ENCODE assay signal across 24 cellular contexts in the genomic region with DNA sequence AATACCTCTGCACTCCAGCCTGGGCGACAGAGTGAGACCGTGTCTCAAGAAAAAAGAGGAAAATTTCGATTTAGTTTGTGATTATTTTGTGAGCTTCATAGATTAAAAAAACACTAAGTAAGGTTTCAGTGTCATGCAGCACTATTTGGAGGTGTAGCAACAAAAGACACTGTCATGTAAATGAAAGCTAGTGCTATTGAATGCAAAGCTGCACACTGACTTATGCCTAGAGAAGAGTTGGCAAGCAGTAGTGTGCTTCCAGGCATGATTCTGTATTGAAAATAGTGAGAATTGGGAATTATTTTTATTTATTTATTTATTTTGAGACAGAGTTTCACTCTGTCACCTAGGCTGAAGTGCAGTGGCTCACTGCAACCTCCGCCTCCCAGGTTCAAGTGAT. TPM values are rescaled to one million over a fixed set of nuclear protein-coding genes. Genes with fewer than 3 reads are reported as not detected.
A peak's percentile ranks its signal among the peaks of the same experiment; 100 is the strongest.
DNase-seq lines count a peak whose midpoint lies in the region; ATAC-seq and TF ChIP-seq lines count a peak whose summit lies in the region.
"Had no signal": no experiment of that assay in that cellular context is flagged by ENCODE, and none has a peak within 500 bp of the region (broad histone marks: within the 10 kb centered on the region; RNA-seq: fewer than 3 reads in every experiment).

No MANE protein-coding gene starts in this region.

- peak overlapping the region; percentile 78 for H3K27ac ChIP-seq in trophoblast cell (ENCODE audit: low read depth, low read length)
- H3K27ac ChIP-seq in vagina: no peak overlapping the region
- H3K27ac ChIP-seq: BLaER1 had no signal

- H3K9me3 ChIP-seq in T-helper 17 cell (ENCODE audit: control insufficient read depth, low read length, poor library complexity, severe bottlenecking) (no peaks in the 10 kb centered on the region), trophoblast cell (ENCODE audit: insufficient read depth, low read depth, low read length) (no peaks in the 10 kb centered on the region), vagina (no peaks in the 10 kb centered on the region)
- H3K9me3 ChIP-seq: BE2C, BLaER1 had no signal

- no peak for DNase-seq in T-helper 17 cell
- no peak for DNase-seq in effector memory CD8-positive, alpha-beta T cell
- no peak for DNase-seq in trophoblast cell
- DNase-seq in stimulated activated effector memory CD8-positive, alpha-beta T cell treated with anti-CD3 and anti-CD28 coated beads, Interleukin-12 subunit alpha, Interleukin-12 subunit beta, amount 100 ng/mL, for 72 hours (ENCODE audit: low spot score in 2 of 2): no peak
- no peak for DNase-seq in vagina (ENCODE audit: extremely low spot score in 2 of 2)
- DNase-seq in natural killer cell: no peak
- DNase-seq in stimulated activated naive CD4-positive, alpha-beta T cell (lab: John Stamatoyannopoulos, UW): no peak
- DNase-seq: 8988T; ACHN; BE2C; C1 segment of cervical spinal cord; CD4-positive, alpha-beta memory T cell; CD4-positive, CD25-positive, alpha-beta regulatory T cell; CD8-positive, alpha-beta memory T cell; COR-L47; DMS 273 treated with DMSO at 0.1 percent for 48 hours; DMS153; DMS79; DND-41; EL; GDM1 had no signal

- H3K27me3 ChIP-seq in trophoblast cell (ENCODE audit: insufficient read depth, low read length) (no peaks in the 10 kb centered on the region), vagina (no peaks in the 10 kb centered on the region)
- H3K27me3 ChIP-seq: BE2C, BLaER1 had no signal

- H3K27me3 Mint-ChIP-seq in T-helper 17 cell (no peaks in the 10 kb centered on the region), natural killer cell (ENCODE audit: low read depth in 2 of 2) (no peaks in the 10 kb centered on the region)
- H3K27me3 Mint-ChIP-seq in effector memory CD8-positive, alpha-beta T cell: no peaks in the 10 kb centered on the region
- H3K27me3 Mint-ChIP-seq: CD4-positive, alpha-beta memory T cell; CD4-positive, CD25-positive, alpha-beta regulatory T cell; CD8-positive, alpha-beta memory T cell had no signal

- no CpG with 5 or more reads among the region's 4 CpGs for WGBS in trophoblast cell (ENCODE audit: extremely low coverage, insufficient coverage, insufficient read length)

- H3K4me3 ChIP-seq in trophoblast cell (ENCODE audit: low read depth, low read length): no peak overlapping the region
- H3K4me3 ChIP-seq in vagina: no peak overlapping the region
- H3K4me3 ChIP-seq: BLaER1, GM12878 had no signal

- H2BK5ac ChIP-seq in trophoblast cell (ENCODE audit: low read depth, low read length, poor library complexity): no peak overlapping the region

- no peak overlapping the region for H3K4ac ChIP-seq in trophoblast cell (ENCODE audit: low read depth, low read length)

- H2AK5ac ChIP-seq in trophoblast cell (ENCODE audit: low read length): no peak overlapping the region

- H3K27ac Mint-ChIP-seq in T-helper 17 cell (peak overlapping the region; percentile 83), natural killer cell (no peak overlapping the region)
- H3K27ac Mint-ChIP-seq in effector memory CD8-positive, alpha-beta T cell: peak overlapping the region; percentile 46 to 62
- peak overlapping the region; percentile 68 for H3K27ac Mint-ChIP-seq in stimulated activated effector memory CD8-positive, alpha-beta T cell treated with anti-CD3 and anti-CD28 coated beads, Interleukin-12 subunit alpha, Interleukin-12 subunit beta, amount 100 ng/mL, for 72 hours

- H3K4me1 ChIP-seq in trophoblast cell (ENCODE audit: control insufficient read depth in 1 of 2, insufficient read depth in 2 of 2, low read length in 2 of 2) (peaks cover 0 to 2% of the 10 kb centered on the region in 2 experiments), vagina (no peaks in the 10 kb centered on the region)
- H3K4me1 ChIP-seq: BE2C, BLaER1 had no signal

- H3K18ac ChIP-seq in trophoblast cell (ENCODE audit: low read length): no peak overlapping the region

- no peaks in the 10 kb centered on the region for H3K79me2 ChIP-seq in trophoblast cell (ENCODE audit: control insufficient read depth, insufficient read depth, low read length, poor library complexity)

- no peak overlapping the region for H4K91ac ChIP-seq in trophoblast cell (ENCODE audit: low read depth, low read length)

- H3K9me3 Mint-ChIP-seq in effector memory CD8-positive, alpha-beta T cell: no peaks in the 10 kb centered on the region
- H3K9me3 Mint-ChIP-seq in stimulated activated effector memory CD8-positive, alpha-beta T cell treated with anti-CD3 and anti-CD28 coated beads, Interleukin-12 subunit alpha, Interleukin-12 subunit beta, amount 100 ng/mL, for 72 hours: no peaks in the 10 kb centered on the region
- H3K9me3 Mint-ChIP-seq in natural killer cell: no peaks in the 10 kb centered on the region
- H3K9me3 Mint-ChIP-seq: CD4-positive, alpha-beta memory T cell; CD4-positive, CD25-positive, alpha-beta regulatory T cell; CD8-positive, alpha-beta memory T cell had no signal

- peaks cover 2% of the 10 kb centered on the region for H3K36me3 Mint-ChIP-seq in T-helper 17 cell (ENCODE audit: low read depth)
- H3K36me3 Mint-ChIP-seq in effector memory CD8-positive, alpha-beta T cell (ENCODE audit: insufficient read depth): peaks cover 84% of the 10 kb centered on the region
- peaks cover 100% of the 10 kb centered on the region for H3K36me3 Mint-ChIP-seq in stimulated activated effector memory CD8-positive, alpha-beta T cell treated with anti-CD3 and anti-CD28 coated beads, Interleukin-12 subunit alpha, Interleukin-12 subunit beta, amount 100 ng/mL, for 72 hours
- peaks cover 25% of the 10 kb centered on the region for H3K36me3 Mint-ChIP-seq in natural killer cell

- H3K4me3 Mint-ChIP-seq in T-helper 17 cell (no peak overlapping the region), natural killer cell (no peak overlapping the region)
- no peak overlapping the region for H3K4me3 Mint-ChIP-seq in effector memory CD8-positive, alpha-beta T cell
- H3K4me3 Mint-ChIP-seq in stimulated activated effector memory CD8-positive, alpha-beta T cell treated with anti-CD3 and anti-CD28 coated beads, Interleukin-12 subunit alpha, Interleukin-12 subunit beta, amount 100 ng/mL, for 72 hours: no peak overlapping the region
- H3K4me3 Mint-ChIP-seq: CD14-positive monocyte; CD4-positive, alpha-beta memory T cell; CD4-positive, CD25-positive, alpha-beta regulatory T cell; CD8-positive, alpha-beta memory T cell had no signal

- peaks cover 4% of the 10 kb centered on the region for H3K79me1 ChIP-seq in trophoblast cell (ENCODE audit: low read length)

- no peak overlapping the region for H3K14ac ChIP-seq in trophoblast cell (ENCODE audit: low read length)

- H2BK120ac ChIP-seq in trophoblast cell (ENCODE audit: insufficient read depth, low read length, poor library complexity): no peak overlapping the region

- no peak for ATAC-seq in T-helper 17 cell
- ATAC-seq in effector memory CD8-positive, alpha-beta T cell (replicated peaks): no peak
- ATAC-seq in stimulated activated effector memory CD8-positive, alpha-beta T cell treated with anti-CD3 and anti-CD28 coated beads, Interleukin-12 subunit alpha, Interleukin-12 subunit beta, amount 100 ng/mL, for 72 hours: no peak
- ATAC-seq in natural killer cell: no peak
- ATAC-seq: GM12878 had no signal

- intact Hi-C loops in vagina (cut with DNase I) (no loop called here), natural killer cell (cut with micrococcal nuclease) (no loop called here)

- TF ChIP-seq POLR2A in vagina (IDR thresholded peaks at IDR 0.05): no peak

- H2AFZ ChIP-seq in trophoblast cell (ENCODE audit: insufficient read depth, low read length, poor library complexity): no peak overlapping the region

- no peak overlapping the region for H3K23ac ChIP-seq in trophoblast cell (ENCODE audit: low read length)

- H3K4me1 Mint-ChIP-seq in T-helper 17 cell (peaks cover 3% of the 10 kb centered on the region), natural killer cell (peaks cover 0 to 6% of the 10 kb centered on the region in 2 donors)
- no peaks in the 10 kb centered on the region for H3K4me1 Mint-ChIP-seq in effector memory CD8-positive, alpha-beta T cell (ENCODE audit: low read depth in 2 of 2)
- H3K4me1 Mint-ChIP-seq in stimulated activated effector memory CD8-positive, alpha-beta T cell treated with anti-CD3 and anti-CD28 coated beads, Interleukin-12 subunit alpha, Interleukin-12 subunit beta, amount 100 ng/mL, for 72 hours: no peaks in the 10 kb centered on the region
- H3K4me1 Mint-ChIP-seq: CD14-positive monocyte; CD4-positive, alpha-beta memory T cell; CD4-positive, CD25-positive, alpha-beta regulatory T cell; CD8-positive, alpha-beta memory T cell had no signal

- H3K36me3 ChIP-seq in trophoblast cell (ENCODE audit: control insufficient read depth in 1 of 2, insufficient read depth in 2 of 2, low read length in 2 of 2) (peaks cover 20 to 22% of the 10 kb centered on the region in 2 experiments), vagina (peaks cover 0 to 71% of the 10 kb centered on the region in 2 donors)

- H3K4me2 ChIP-seq in trophoblast cell (ENCODE audit: low read length): no peak overlapping the region
- H3K4me2 ChIP-seq: BLaER1 had no signal

- no peak overlapping the region for H2BK12ac ChIP-seq in trophoblast cell (ENCODE audit: low read length)

- TF ChIP-seq CTCF in vagina (IDR thresholded peaks at IDR 0.05) (no peak), natural killer cell (IDR thresholded peaks at IDR 0.05) (no peak)

- no peak overlapping the region for H3K9ac ChIP-seq in trophoblast cell (ENCODE audit: low read length)
- H3K9ac ChIP-seq: BLaER1 had no signal

- no peak overlapping the region for H4K12ac ChIP-seq in trophoblast cell (ENCODE audit: low read depth, low read length)

- H4K8ac ChIP-seq in trophoblast cell (ENCODE audit: low read depth, low read length): no peak overlapping the region

RNA-seq across cellular contexts. Expression of a gene that starts 34.5 kb away (rescaled TPM):
- total RNA-seq in T-helper 17 cell (10 to 100 TPM; 47.2 to 52.7 TPM), vagina (31.7 TPM), natural killer cell (10 to 100 TPM; 61.4 to 74.8 (median 67.2) TPM)
- polyA plus RNA-seq in trophoblast cell (2013): 41.6 and 42.4 TPM in 2 replicates

RNA-seq across cellular contexts. Expression of a gene that starts 52.7 kb away (rescaled TPM):
- 10 to 100 TPM; 23.9 to 29.5 TPM for total RNA-seq in T-helper 17 cell
- 29.2 and 29.5 TPM in 2 replicates for polyA plus RNA-seq in trophoblast cell (2013)
- 38.3 TPM for total RNA-seq in vagina
- total RNA-seq in natural killer cell: 10 to 100 TPM; 42.7 to 49.8 (median 44.7) TPM

RNA-seq across cellular contexts. Expression of a gene that starts 54.8 kb away (rescaled TPM):
- 10 to 100 TPM; 31.0 to 35.4 TPM for total RNA-seq in T-helper 17 cell
- polyA plus RNA-seq in trophoblast cell (2013): 35.7 and 37.6 TPM in 2 replicates
- total RNA-seq in vagina: 49.1 TPM
- 10 to 100 TPM; 23.5 to 35.9 (median 34.6) TPM for total RNA-seq in natural killer cell

Comparison
In these comparisons a context has a peak if more than half of its experiments do, and no peak if none do; other contexts are left out.
1. H3K27ac Mint-ChIP-seq: peak in T-helper 17 cell (single experiment), effector memory CD8-positive, alpha-beta T cell (2 of 2) and stimulated activated effector memory CD8-positive, alpha-beta T cell treated with anti-CD3 and anti-CD28 coated beads, Interleukin-12 subunit alpha, Interleukin-12 subunit beta, amount 100 ng/mL, for 72 hours (single experiment); none in natural killer cell (0 of 2).